Comparison of ENCODE assay signal across 25 cellular contexts in the genomic region with DNA sequence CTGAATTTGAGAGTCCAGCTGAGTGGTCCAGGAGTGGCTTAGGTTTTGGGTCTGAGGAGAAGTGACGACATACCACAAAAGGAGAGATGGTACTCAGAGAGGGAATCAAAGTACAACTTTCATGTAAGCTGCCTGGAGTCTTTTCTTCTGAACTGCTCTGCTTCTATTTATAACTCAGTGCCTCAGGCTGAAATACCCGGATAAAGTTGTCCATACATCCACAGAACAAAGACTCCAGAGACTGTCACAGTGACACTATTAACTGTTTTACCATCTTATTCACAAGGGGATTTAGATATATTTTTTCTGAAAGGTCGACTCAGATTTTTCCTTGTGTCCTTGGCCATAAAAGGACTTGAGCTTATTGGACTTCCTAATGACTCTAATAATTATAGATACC.
"Had no signal": no experiment of that assay in that cellular context is flagged by ENCODE, and none has a peak within 500 bp of the region (broad histone marks: within the 10 kb centered on the region; RNA-seq: fewer than 3 reads in every experiment).

No MANE protein-coding gene starts in this region.

- H3K9me3 Mint-ChIP-seq: activated B cell treated with CpG ODN at 0.5 μM for 24 hours; activated CD8-positive, alpha-beta T cell treated with anti-CD3 and anti-CD28 coated beads for 36 hours; activated naive CD8-positive, alpha-beta T cell treated with anti-CD3 and anti-CD28 coated beads, Interleukin-2, amount 10 ng/mL, durations not matched to agents 7 days and 5 days; activated T-helper 2 cell treated with anti-CD3 and anti-CD28 coated beads, Interferon-gamma antibody, Interleukin-2, Interleukin-4, amounts not matched to agents 10 μg/mL and 5 μg/mL and 100 μg/mL, durations not matched to agents 14 hours and 24 hours and 36 hours; endodermal cell; mesothelial cell of epicardium; nephron had no signal

- H3K4me3 ChIP-seq: dorsolateral prefrontal cortex, lower lobe of right lung, thyroid gland had no signal

- H3K36me3 Mint-ChIP-seq: activated naive CD8-positive, alpha-beta T cell treated with anti-CD3 and anti-CD28 coated beads, Interleukin-2, amount 10 ng/mL, durations not matched to agents 7 days and 5 days; mesothelial cell of epicardium had no signal

- H3K27me3 Mint-ChIP-seq: activated B cell treated with CpG ODN at 0.5 μM for 24 hours had no signal

- H3K27ac Mint-ChIP-seq: activated B cell treated with CpG ODN at 0.5 μM for 24 hours; activated CD8-positive, alpha-beta T cell treated with anti-CD3 and anti-CD28 coated beads for 36 hours; activated naive CD8-positive, alpha-beta T cell treated with anti-CD3 and anti-CD28 coated beads, Interleukin-2, amount 10 ng/mL, durations not matched to agents 7 days and 5 days; activated T-helper 2 cell treated with anti-CD3 and anti-CD28 coated beads, Interferon-gamma antibody, Interleukin-2, Interleukin-4, amounts not matched to agents 10 μg/mL and 5 μg/mL and 100 μg/mL, durations not matched to agents 14 hours and 24 hours and 36 hours; endodermal cell; mesothelial cell of epicardium; nephron had no signal

- H3K4me3 Mint-ChIP-seq: activated B cell treated with CpG ODN at 0.5 μM for 24 hours; activated CD8-positive, alpha-beta T cell treated with anti-CD3 and anti-CD28 coated beads for 36 hours; activated naive CD8-positive, alpha-beta T cell treated with anti-CD3 and anti-CD28 coated beads, Interleukin-2, amount 10 ng/mL, durations not matched to agents 7 days and 5 days; endodermal cell; mesothelial cell of epicardium; nephron had no signal

- H3K36me3 ChIP-seq: lower lobe of right lung, thyroid gland had no signal

- H3K4me1 Mint-ChIP-seq: activated B cell treated with CpG ODN at 0.5 μM for 24 hours; activated naive CD8-positive, alpha-beta T cell treated with anti-CD3 and anti-CD28 coated beads, Interleukin-2, amount 10 ng/mL, durations not matched to agents 7 days and 5 days; endodermal cell; mesothelial cell of epicardium had no signal

- H3K27me3 ChIP-seq: dorsolateral prefrontal cortex, thyroid gland had no signal

- DNase-seq: activated B cell treated with CpG ODN at 0.5 μM for 24 hours; activated CD4-positive, alpha-beta T cell treated with anti-CD3 and anti-CD28 coated beads for 48 hours; activated CD8-positive, alpha-beta T cell treated with anti-CD3 and anti-CD28 coated beads for 36 hours; activated naive CD4-positive, alpha-beta T cell treated with Interleukin-2 at 50 U/mL for 16 hours; activated naive CD8-positive, alpha-beta T cell treated with anti-CD3 and anti-CD28 coated beads, Interleukin-2, amount 10 ng/mL, durations not matched to agents 7 days and 5 days; activated T-cell treated with anti-CD3 and anti-CD28 coated beads, Interleukin-2, amount 50 U/mL, for 1 hour; amygdala; caudate nucleus; dorsolateral prefrontal cortex; endodermal cell; foreskin fibroblast; hypothalamus; islet precursor cell; left colon; lower lobe of right lung; occipital lobe; stimulated activated CD4-positive, alpha-beta T cell treated with anti-CD3 and anti-CD28 coated beads, Interleukin-12 subunit alpha, Interleukin-12 subunit beta, amount 100 ng/mL, for 4 hours; stimulated activated CD4-positive, alpha-beta T cell treated with anti-CD3 and anti-CD28 coated beads, Interleukin-1b, Interleukin-23, amount 100 ng/mL, for 48 hours; stimulated activated CD8-positive, alpha-beta memory T cell treated with anti-CD3 and anti-CD28 coated beads, Interleukin-4, amount 100 ng/mL, for 48 hours; stimulated activated naive CD4-positive, alpha-beta T cell; thyroid gland had no signal

- H3K4me1 ChIP-seq: lower lobe of right lung, thyroid gland had no signal

- H3K9me3 ChIP-seq: lower lobe of right lung, thyroid gland had no signal

- H3K27ac ChIP-seq: dorsolateral prefrontal cortex, epithelial cell of prostate, lower lobe of right lung, thyroid gland had no signal
